ENCODE assay signal across 1 cellular context in genomic region chr19:17340302-17340870, GRCh38.
TF ChIP-seq lines count a peak whose summit lies in the region.

No MANE protein-coding gene starts in this region.

TF ChIP-seq in H1, 55 proteins besides CTCF, POLR2A, EP300 and RAD21:
- no peak for TF ChIP-seq SP4 (IDR thresholded peaks at IDR 0.05; ENCODE audit: low read length)
- peak; percentile 43; the same call in 1 of the 2 replicates for TF ChIP-seq SP1 (IDR thresholded peaks at IDR 0.05; ENCODE audit: low read depth, low read length)
- no peak for TF ChIP-seq JUND (IDR thresholded peaks at IDR 0.05; ENCODE audit: low read length)
- TF ChIP-seq CHD2 (IDR thresholded peaks at IDR 0.05; ENCODE audit: low read length), result no peak
- TF ChIP-seq, protein P1, sequence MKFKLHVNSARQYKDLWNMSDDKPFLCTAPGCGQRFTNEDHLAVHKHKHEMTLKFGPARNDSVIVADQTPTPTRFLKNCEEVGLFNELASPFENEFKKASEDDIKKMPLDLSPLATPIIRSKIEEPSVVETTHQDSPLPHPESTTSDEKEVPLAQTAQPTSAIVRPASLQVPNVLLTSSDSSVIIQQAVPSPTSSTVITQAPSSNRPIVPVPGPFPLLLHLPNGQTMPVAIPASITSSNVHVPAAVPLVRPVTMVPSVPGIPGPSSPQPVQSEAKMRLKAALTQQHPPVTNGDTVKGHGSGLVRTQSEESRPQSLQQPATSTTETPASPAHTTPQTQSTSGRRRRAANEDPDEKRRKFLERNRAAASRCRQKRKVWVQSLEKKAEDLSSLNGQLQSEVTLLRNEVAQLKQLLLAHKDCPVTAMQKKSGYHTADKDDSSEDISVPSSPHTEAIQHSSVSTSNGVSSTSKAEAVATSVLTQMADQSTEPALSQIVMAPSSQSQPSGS (IDR thresholded peaks at IDR 0.05; ENCODE audit: low read length), result no peak
- TF ChIP-seq SIX5 (IDR thresholded peaks at IDR 0.05; ENCODE audit: low read depth, low read length), result no peak
- 0 out of 2 replicates have a peak, but pooled peaks have one; percentile 8 for TF ChIP-seq POLR2AphosphoS5 (IDR thresholded peaks at IDR 0.05; ENCODE audit: low read depth, low read length)
- no peak for TF ChIP-seq CREB1 (IDR thresholded peaks at IDR 0.05)
- TF ChIP-seq POU5F1 (IDR thresholded peaks at IDR 0.05; ENCODE audit: low read depth, low read length), result no peak
- 0 out of 2 replicates have a peak, but pooled peaks have one; percentile 3 for TF ChIP-seq TEAD4 (IDR thresholded peaks at IDR 0.05; ENCODE audit: low read depth, low read length)
- no peak for TF ChIP-seq GABPA (IDR thresholded peaks at IDR 0.05; ENCODE audit: borderline replicate concordance, insufficient read depth, low read length)
